ENCODE assay signal across 14 cellular contexts in the genomic region with DNA sequence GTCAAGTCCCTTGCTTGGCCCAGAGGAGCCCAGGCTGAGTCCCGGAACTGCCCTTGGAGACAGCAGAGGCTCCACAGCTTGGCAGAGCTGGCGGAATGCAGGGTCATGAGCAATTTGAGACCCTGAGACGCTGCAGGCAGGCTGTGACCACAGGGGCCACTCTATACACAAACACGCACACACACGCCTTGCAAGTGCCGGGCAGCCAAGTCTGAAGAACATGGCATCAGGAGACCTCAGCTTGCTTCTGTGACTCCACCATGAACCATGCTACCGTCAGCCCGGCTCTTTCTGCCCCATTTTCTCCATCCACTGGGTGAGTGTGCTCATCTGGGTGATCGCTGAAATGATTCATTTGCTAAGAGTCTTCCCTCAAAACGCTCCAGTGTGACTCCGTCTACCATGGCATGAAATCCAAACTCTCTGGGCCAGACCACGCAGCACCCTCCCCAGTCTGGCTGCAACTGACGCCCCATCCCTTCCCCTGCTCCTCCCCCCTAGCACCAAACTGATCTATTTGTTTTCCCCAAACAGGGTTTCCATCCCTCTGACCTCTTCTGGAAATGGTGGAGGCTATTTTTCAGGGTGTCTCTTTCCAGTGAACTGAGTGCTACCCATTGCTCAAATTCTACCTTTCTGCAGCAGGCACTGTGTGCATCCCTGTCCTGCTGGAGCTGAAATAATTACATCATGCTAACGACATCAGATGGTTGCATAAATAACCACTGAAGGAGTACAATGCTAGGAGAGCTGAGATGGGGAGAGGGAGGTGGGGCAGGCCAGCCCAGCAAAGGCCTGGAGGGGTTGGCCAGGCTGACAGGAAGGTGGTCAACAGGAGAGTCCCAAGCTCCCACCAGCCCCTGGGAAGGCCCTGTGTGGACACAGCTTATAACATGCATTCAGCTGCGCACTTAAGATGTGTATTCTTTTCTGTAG. TPM values are rescaled to one million over a fixed set of nuclear protein-coding genes. Genes with fewer than 3 reads are reported as not detected.
DNase-seq lines count a peak whose midpoint lies in the region; ATAC-seq and TF ChIP-seq lines count a peak whose summit lies in the region.
"Had no signal": no experiment of that assay in that cellular context is flagged by ENCODE, and none has a peak within 500 bp of the region (broad histone marks: within the 10 kb centered on the region; RNA-seq: fewer than 3 reads in every experiment).

No MANE protein-coding gene starts in this region.

- no peak overlapping the region for H3K18ac ChIP-seq in mesenchymal stem cell (ENCODE audit: low read depth in 1 of 2, low read length in 2 of 2)

- peak overlapping the region; percentile 57 for H3K27ac Mint-ChIP-seq in GM23338
- peak overlapping the region; percentile 53 for H3K27ac Mint-ChIP-seq in activated T-helper 17 cell treated with anti-CD3 and anti-CD28 coated beads, Interleukin-2, amount 50 U/mL, for 72 hours

- H3K27ac ChIP-seq in AG04450 (ENCODE audit: low read depth, low read length) (peak overlapping the region; percentile 11), GM23338 (ENCODE audit: low read depth) (no peak overlapping the region), mesenchymal stem cell (ENCODE audit: low read length, poor library complexity, severe bottlenecking) (peak overlapping the region; percentile 13)
- H3K27ac ChIP-seq: body of pancreas, left lung, SJCRH30 had no signal

- no peaks in the 10 kb centered on the region for H3K9me3 Mint-ChIP-seq in GM23338
- H3K9me3 Mint-ChIP-seq in activated T-helper 17 cell treated with anti-CD3 and anti-CD28 coated beads, Interleukin-2, amount 50 U/mL, for 72 hours = no peaks in the 10 kb centered on the region
- H3K9me3 Mint-ChIP-seq: CD8-positive, alpha-beta memory T cell had no signal

- H2AFZ ChIP-seq in GM23338 = no peak overlapping the region
- no peak overlapping the region for H2AFZ ChIP-seq in mesenchymal stem cell (ENCODE audit: low read depth, low read length)

- peaks cover 9% of the 10 kb centered on the region; the same call in 1 of the 2 replicates for H3F3A ChIP-seq in GM23338 (replicated peaks; ENCODE audit: low read depth)

- CTCF ChIA-PET in AG04450 (lab: Charles Lee) = interaction anchor here (1.7 kb wide), 1 partner anchor 116 kb away, joined by 6 read pairs; no protein-coding TSS in a partner anchor

- H2AK5ac ChIP-seq in mesenchymal stem cell (ENCODE audit: low read length, severe bottlenecking) = peak overlapping the region; percentile 14

- no peak for ATAC-seq in GM23338
- no peak for ATAC-seq in activated T-helper 17 cell treated with anti-CD3 and anti-CD28 coated beads, Interleukin-2, amount 50 U/mL, for 72 hours (replicated peaks)
- no peak for ATAC-seq in HG03108 (IDR thresholded peaks at IDR 0.05; ENCODE audit: unreplicated experiment)
- ATAC-seq in GM19452 (IDR thresholded peaks at IDR 0.05; ENCODE audit: unreplicated experiment) = no peak
- ATAC-seq: body of pancreas, left lung had no signal

- H3K36me3 Mint-ChIP-seq in GM23338 (ENCODE audit: low read depth) = peaks cover 45% of the 10 kb centered on the region
- H3K36me3 Mint-ChIP-seq in activated T-helper 17 cell treated with anti-CD3 and anti-CD28 coated beads, Interleukin-2, amount 50 U/mL, for 72 hours (ENCODE audit: low read depth) = peaks cover 60% of the 10 kb centered on the region

- POLR2A ChIA-PET in AG04450 (lab: Yijun Ruan, JAX) = interaction anchor here (0.5 to 1.5 kb wide), 4 partner anchors 10 to 130 kb away, joined by 3 to 6 read pairs (median 6); no protein-coding TSS in a partner anchor

- 92% methylated on average over 14 of the region's 15 CpGs for WGBS in mesenchymal stem cell

- H3K4ac ChIP-seq in mesenchymal stem cell (ENCODE audit: low read depth in 1 of 2, low read length in 2 of 2) = no peak overlapping the region

- peak overlapping the region in 1 of 2 experiments; percentile 50 for H3K23ac ChIP-seq in mesenchymal stem cell (ENCODE audit: low read length in 2 of 2)

- H2BK12ac ChIP-seq in mesenchymal stem cell (ENCODE audit: low read length in 2 of 2) = no peak overlapping the region

- H3K9me2 ChIP-seq in GM23338 (ENCODE audit: insufficient read depth) = no peaks in the 10 kb centered on the region

- H3K14ac ChIP-seq in mesenchymal stem cell (ENCODE audit: low read length in 2 of 2) = no peak overlapping the region

- H4K8ac ChIP-seq in mesenchymal stem cell (ENCODE audit: low read length) = no peak overlapping the region

- DNase-seq in AG04450 (ENCODE audit: low read depth, low spot score) (no peak), GM23338 (ENCODE audit: low spot score) (no peak), mesenchymal stem cell (peak; percentile 41), NOMO-1 treated with dmso at 0.1 percent for 144 hours (lab: John Stamatoyannopoulos, UW; ENCODE audit: unreplicated experiment) (no peak)
- no peak for DNase-seq in activated CD4-positive, CD25-positive, alpha-beta regulatory T cell treated with anti-CD3 and anti-CD28 coated beads, Interleukin-2, amount 50 U/mL, for 72 hours
- DNase-seq: activated CD4-positive, alpha-beta T cell treated with anti-CD3 and anti-CD28 coated beads, Interleukin-2, amount 50 U/mL, for 48 hours; body of pancreas; CD8-positive, alpha-beta memory T cell; foreskin melanocyte; left lung; SJCRH30 had no signal

- no peak overlapping the region; the same call in 2 of the 3 replicates for H3K4me3 Mint-ChIP-seq in GM23338
- no peak overlapping the region for H3K4me3 Mint-ChIP-seq in activated T-helper 17 cell treated with anti-CD3 and anti-CD28 coated beads, Interleukin-2, amount 50 U/mL, for 72 hours

- H3K4me2 ChIP-seq in GM23338 = no peak overlapping the region
- H3K4me2 ChIP-seq in mesenchymal stem cell (ENCODE audit: low read length, poor library complexity, severe bottlenecking) = peak overlapping the region; percentile 17

- H2BK120ac ChIP-seq in mesenchymal stem cell (ENCODE audit: low read depth, low read length) = no peak overlapping the region

- 0 out of 2 replicates have a peak, but pooled peaks cover 7% of the 10 kb centered on the region for H4K20me1 ChIP-seq in GM23338 (replicated peaks; ENCODE audit: insufficient read depth)

- H3K27me3 ChIP-seq in AG04450 (ENCODE audit: control insufficient read depth, insufficient read depth, low read length) (no peaks in the 10 kb centered on the region), GM23338 (ENCODE audit: insufficient read depth) (no peaks in the 10 kb centered on the region), mesenchymal stem cell (ENCODE audit: control insufficient read depth in 1 of 2, insufficient read depth in 1 of 2, low read length in 2 of 2) (no peaks in the 10 kb centered on the region)
- H3K27me3 ChIP-seq: body of pancreas, left lung, SJCRH30 had no signal

- H3K4me1 Mint-ChIP-seq in GM23338 = peaks cover 24% of the 10 kb centered on the region
- H3K4me1 Mint-ChIP-seq in activated T-helper 17 cell treated with anti-CD3 and anti-CD28 coated beads, Interleukin-2, amount 50 U/mL, for 72 hours = peaks cover 21% of the 10 kb centered on the region

- H3K36me3 ChIP-seq in GM23338 (ENCODE audit: insufficient read depth) = peaks cover 12% of the 10 kb centered on the region; the same call in 1 of the 2 replicates
- H3K36me3 ChIP-seq in mesenchymal stem cell (ENCODE audit: control insufficient read depth in 1 of 2, insufficient read depth in 2 of 2, low read depth in 1 of 2, low read length in 2 of 2) = peaks cover 27 to 63% of the 10 kb centered on the region in 2 experiments

- peaks cover 24% of the 10 kb centered on the region for H3K79me2 ChIP-seq in GM23338 (replicated peaks; ENCODE audit: insufficient read depth)

- H3K4me3 ChIP-seq in AG04450 (ENCODE audit: low read depth, low read length) = no peak overlapping the region
- H3K4me3 ChIP-seq in GM23338 = no peak overlapping the region
- H3K4me3 ChIP-seq in mesenchymal stem cell (ENCODE audit: insufficient read depth in 1 of 2, low read depth in 1 of 2, low read length in 2 of 2) = peak overlapping the region in 1 of 2 experiments; percentile 80
- H3K4me3 ChIP-seq: body of pancreas, left lung, SJCRH30 had no signal

- no peak overlapping the region for H2BK15ac ChIP-seq in mesenchymal stem cell (ENCODE audit: low read depth, poor library complexity, severe bottlenecking)

- peak overlapping the region; percentile 96 for H3K9ac ChIP-seq in mesenchymal stem cell (ENCODE audit: low read length)

- peaks cover 11% of the 10 kb centered on the region for H3K27me3 Mint-ChIP-seq in GM23338 (ENCODE audit: insufficient read depth, low read depth, poor library complexity)
- no peaks in the 10 kb centered on the region for H3K27me3 Mint-ChIP-seq in activated T-helper 17 cell treated with anti-CD3 and anti-CD28 coated beads, Interleukin-2, amount 50 U/mL, for 72 hours
- H3K27me3 Mint-ChIP-seq: CD8-positive, alpha-beta memory T cell had no signal

- H4K91ac ChIP-seq in mesenchymal stem cell (ENCODE audit: low read length) = peak overlapping the region; percentile 21

- no peak for TF ChIP-seq CTCF in AG04450 (IDR thresholded peaks at IDR 0.05; ENCODE audit: low read depth, low read length)
- TF ChIP-seq CTCF in GM23338 (conservative IDR thresholded peaks at IDR 0.05; ENCODE audit: low read depth in 2 of 2) = no peak

- no peak overlapping the region for H2BK5ac ChIP-seq in mesenchymal stem cell (ENCODE audit: low read depth, low read length, poor library complexity, severe bottlenecking)

- H3K9me3 ChIP-seq in AG04450 (ENCODE audit: control insufficient read depth, insufficient read depth, low read length) (no peaks in the 10 kb centered on the region; the same call in 1 of the 2 replicates), mesenchymal stem cell (ENCODE audit: control insufficient read depth, low read length) (no peaks in the 10 kb centered on the region)
- H3K9me3 ChIP-seq: body of pancreas, left lung, SJCRH30 had no signal

- H3K4me1 ChIP-seq in GM23338 (ENCODE audit: insufficient read depth) (peaks cover 6% of the 10 kb centered on the region; the same call in 1 of the 2 replicates), mesenchymal stem cell (ENCODE audit: control insufficient read depth, insufficient read depth, low read depth, low read length) (peaks cover 23% of the 10 kb centered on the region)
- H3K4me1 ChIP-seq: SJCRH30 had no signal

- peaks cover 34% of the 10 kb centered on the region for H3K79me1 ChIP-seq in mesenchymal stem cell (replicated peaks; ENCODE audit: low read length, poor library complexity, severe bottlenecking)

RNA-seq across cellular contexts. Expression of a gene that starts 3.1 kb away (rescaled TPM):
- 49.7 and 51.5 TPM in 2 replicates for polyA plus RNA-seq in AG04450 (2011; rRNA removed)
- 34.9 and 36.5 TPM in 2 replicates for polyA minus RNA-seq in AG04450 (2011; rRNA and poly(A)+ RNA removed)
- 39.0 and 46.8 TPM in 2 replicates for total RNA-seq in GM23338 (2014; rRNA removed; shearing (Covaris generic))
- 53.5 and 58.6 TPM in 2 replicates for polyA plus RNA-seq in GM23338 (2016; fragmentation: Nextera tagmentation; extraction: Ambion mirVana)
- 10 to 100 TPM; 44.2 to 93.4 TPM for total RNA-seq in activated T-helper 17 cell treated with anti-CD3 and anti-CD28 coated beads, Interleukin-2, amount 50 U/mL, for 72 hours
- 49.5 TPM for polyA plus RNA-seq in mesenchymal stem cell (2013, experiment 1 of 2)
- 46.4 TPM for polyA plus RNA-seq in mesenchymal stem cell (2013, experiment 2 of 2)

RNA-seq across cellular contexts. Expression of a gene that starts 10.6 kb away (rescaled TPM):
- polyA plus RNA-seq in AG04450 (2011; rRNA removed) (8.7 TPM in 2 replicates), GM23338 (2016; fragmentation: Nextera tagmentation; extraction: Ambion mirVana) (26.9 and 27.4 TPM in 2 replicates)
- polyA minus RNA-seq in AG04450 (2011; rRNA and poly(A)+ RNA removed) = 7.9 and 8.0 TPM in 2 replicates
- 34.4 and 35.8 TPM in 2 replicates for total RNA-seq in GM23338 (2014; rRNA removed; shearing (Covaris generic))
- total RNA-seq in activated T-helper 17 cell treated with anti-CD3 and anti-CD28 coated beads, Interleukin-2, amount 50 U/mL, for 72 hours = 10 to 100 TPM; 13.3 to 24.0 TPM
- 12.8 TPM for polyA plus RNA-seq in mesenchymal stem cell (2013, experiment 1 of 2)
- 12.5 TPM for polyA plus RNA-seq in mesenchymal stem cell (2013, experiment 2 of 2)
